Comparison of ENCODE assay signal across 8 cellular contexts in the genomic region with DNA sequence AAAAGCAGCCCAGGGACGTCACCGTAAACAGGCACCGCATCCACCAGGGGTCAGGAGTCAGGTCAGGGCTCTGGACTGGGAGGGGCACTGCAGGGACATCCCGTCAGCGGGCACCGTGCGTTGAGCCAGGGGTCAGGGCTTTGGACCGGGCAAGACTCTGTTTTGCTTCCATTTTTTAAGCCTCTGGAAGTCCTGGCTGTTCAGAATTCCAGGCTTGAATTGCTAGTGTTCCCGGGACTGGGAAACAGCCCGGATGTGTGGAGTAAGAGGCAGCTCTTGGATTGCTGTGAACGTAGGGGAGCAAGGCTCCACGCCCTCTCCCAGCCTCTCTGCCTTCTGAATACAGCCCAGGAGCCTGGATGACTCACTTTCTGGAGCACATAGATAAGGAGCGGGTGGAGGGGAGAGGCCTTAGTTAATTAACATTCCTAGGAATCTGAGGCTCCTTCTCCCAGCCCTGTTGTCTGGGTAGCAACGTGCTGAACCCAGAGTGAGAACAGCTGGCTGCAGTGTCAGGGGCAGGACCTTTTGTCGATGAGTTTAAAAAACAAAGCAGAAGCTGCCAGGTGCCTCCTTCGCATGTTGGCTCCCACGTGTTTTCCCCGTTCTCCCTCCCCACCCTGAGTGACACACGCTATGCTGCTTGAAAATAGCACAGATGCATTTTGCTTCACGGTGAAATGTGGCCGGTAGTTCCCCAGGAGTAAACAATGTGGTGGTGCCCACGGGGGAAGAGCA. TPM values are rescaled to one million over a fixed set of nuclear protein-coding genes. Genes with fewer than 3 reads are reported as not detected.
DNase-seq lines count a peak whose midpoint lies in the region; ATAC-seq and TF ChIP-seq lines count a peak whose summit lies in the region.

No MANE protein-coding gene starts in this region.

- peak overlapping the region; percentile 47 to 76 (median 61) for H3K27ac ChIP-seq in body of pancreas

- peak in 1 of 7 experiments; percentile 7 for TF ChIP-seq CTCF in body of pancreas (IDR thresholded peaks at IDR 0.05)

- H3K4me1 ChIP-seq in body of pancreas = peaks cover 27% of the 10 kb centered on the region

- H3K4me3 ChIP-seq in body of pancreas (no peak overlapping the region), iPS-18c (ENCODE audit: insufficient read depth, low read depth, low read length) (peak overlapping the region; percentile 38)

- 16 to 24% methylated on average over 16 to 22 of the region's 22 CpGs for WGBS in body of pancreas, 2 donors

- H3K9me3 ChIP-seq in body of pancreas (no peaks in the 10 kb centered on the region), iPS-18c (ENCODE audit: control insufficient read depth, insufficient read depth, low read length) (no peaks in the 10 kb centered on the region)

- DNase-seq in DMS 273 treated with DMSO at 0.1 percent for 48 hours (lab: John Stamatoyannopoulos, UW) (peak; percentile 68), NCI-H1694 treated with DMSO at 0.1 percent for 48 hours (lab: John Stamatoyannopoulos, UW) (peak; percentile 48), body of pancreas (peak; percentile 61 to 85 (median 76)), sciatic nerve (ENCODE audit: low spot score) (peak; percentile 83), cortex of kidney (lab: John Stamatoyannopoulos, UW) (no peak)

- peak in 2 of 3 donors; percentile 12 to 17 for TF ChIP-seq POLR2A in body of pancreas (IDR thresholded peaks at IDR 0.05)

- H3K27me3 ChIP-seq in body of pancreas = no peaks in the 10 kb centered on the region

- ATAC-seq in GM21526 (IDR thresholded peaks at IDR 0.05; ENCODE audit: low FRiP score, unreplicated experiment) = peak; percentile 66
- peak; percentile 94 for ATAC-seq in body of pancreas
- peak; percentile 96 for ATAC-seq in sciatic nerve
- ATAC-seq in HG03095 (IDR thresholded peaks at IDR 0.05; ENCODE audit: unreplicated experiment) = no peak

- no peaks in the 10 kb centered on the region for H3K36me3 ChIP-seq in body of pancreas (replicated peaks in 1 of 2; ENCODE audit: insufficient read depth in 1 of 2, low read depth in 2 of 2)

- intact Hi-C loops in body of pancreas (cut with DNase I) (no loop called here), sciatic nerve (cut with DNase I) (no loop called here)

RNA-seq across cellular contexts. Expression of a gene that starts 21.9 kb away (rescaled TPM):
- total RNA-seq in body of pancreas = 10 to 100 TPM; 24.1 to 33.9 TPM
- total RNA-seq in sciatic nerve = 75.6 TPM
